In the genomic region with DNA sequence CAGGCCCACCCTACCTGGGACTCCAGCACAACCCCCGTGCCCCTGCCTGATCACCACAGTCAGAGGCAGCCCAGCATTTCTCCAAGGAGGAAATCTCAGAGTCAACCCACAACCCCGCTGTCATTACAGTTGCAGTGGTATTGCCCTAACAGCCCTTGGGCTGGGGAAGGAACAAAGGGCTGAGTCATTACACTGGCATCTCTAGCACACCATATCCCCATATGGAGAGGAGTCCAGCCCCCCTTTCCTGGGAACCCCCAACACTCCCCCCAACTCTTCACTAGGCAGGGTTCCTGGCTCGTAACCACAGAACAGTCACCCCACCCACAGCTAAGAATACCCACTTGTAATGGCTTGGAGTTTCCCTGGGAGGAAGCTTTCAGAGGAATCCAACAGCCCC, we compare ENCODE assay signal across 17 cellular contexts.
DNase-seq lines count a peak whose midpoint lies in the region; ATAC-seq and TF ChIP-seq lines count a peak whose summit lies in the region.
"Had no signal": no experiment of that assay in that cellular context is flagged by ENCODE, and none has a peak within 500 bp of the region (broad histone marks: within the 10 kb centered on the region; RNA-seq: fewer than 3 reads in every experiment).

No MANE protein-coding gene starts in this region.

- peaks cover 6% of the 10 kb centered on the region for H3K36me3 Mint-ChIP-seq in glutamatergic neuron (ENCODE audit: unreplicated experiment)

- no peak overlapping the region for H3K27ac ChIP-seq in thoracic aorta
- H3K27ac ChIP-seq: suprapubic skin had no signal

- peak; percentile 27 for DNase-seq in HS-27A (ENCODE audit: low read depth)
- DNase-seq in T1000 (lab: John Stamatoyannopoulos, UW), result peak; percentile 65
- peak; percentile 1 to 8 for DNase-seq in foreskin fibroblast
- no peak for DNase-seq in thoracic aorta (ENCODE audit: low spot score)
- DNase-seq in NCI-H1105 treated with DMSO at 0.1 percent for 48 hours (lab: John Stamatoyannopoulos, UW), result no peak
- DNase-seq in glutamatergic neuron, result no peak
- DNase-seq in sciatic nerve (ENCODE audit: low spot score), result no peak
- DNase-seq: activated CD4-positive, alpha-beta T cell treated with anti-CD3 and anti-CD28 coated beads, Interleukin-2, amount 10 ng/mL, durations not matched to agents 24 days and 14 days; activated naive CD4-positive, alpha-beta T cell treated with anti-CD3 and anti-CD28 coated beads, Interleukin-2, amount 50 U/mL, for 16 hours; NCI-H1048; right cardiac atrium; SHP77 treated with DMSO at 0.1 percent for 48 hours; stimulated activated CD4-positive, alpha-beta T cell treated with anti-CD3 and anti-CD28 coated beads, Interleukin-2, amount 100 ng/mL, for 48 hours had no signal

- H3K36me3 ChIP-seq in thoracic aorta, result no peaks in the 10 kb centered on the region
- H3K36me3 ChIP-seq: BLaER1 treated with 17β-estradiol and CSF1 and Interleukin-3, amounts not matched to agents 10 nM and 100 nM; suprapubic skin had no signal

- no peaks in the 10 kb centered on the region for H3K9me3 ChIP-seq in thoracic aorta
- H3K9me3 ChIP-seq: suprapubic skin had no signal

- H3K4me3 Mint-ChIP-seq in glutamatergic neuron (ENCODE audit: unreplicated experiment), result no peak overlapping the region
- H3K4me3 Mint-ChIP-seq: activated CD4-positive, alpha-beta T cell treated with anti-CD3 and anti-CD28 coated beads, Interleukin-2, amount 10 ng/mL, durations not matched to agents 24 days and 14 days; neural crest cell; T-helper 2 cell treated with Interferon-gamma antibody and Interleukin-4, amounts not matched to agents 5 μg/mL and 100 μg/mL, for 36 hours had no signal

- TF ChIP-seq CTCF in foreskin fibroblast (IDR thresholded peaks at IDR 0.05; ENCODE audit: low read depth, low read length) (no peak), thoracic aorta (IDR thresholded peaks at IDR 0.05) (no peak), glutamatergic neuron (IDR thresholded peaks at IDR 0.05; ENCODE audit: partially characterized antibody, unreplicated experiment) (no peak)

- intact Hi-C loops in sciatic nerve (cut with DNase I), result no loop called here

- peaks cover 2% of the 10 kb centered on the region for H3K27me3 Mint-ChIP-seq in glutamatergic neuron (ENCODE audit: unreplicated experiment)
- H3K27me3 Mint-ChIP-seq: activated CD4-positive, alpha-beta T cell treated with anti-CD3 and anti-CD28 coated beads, Interleukin-2, amount 10 ng/mL, durations not matched to agents 24 days and 14 days had no signal

- H3K9me3 Mint-ChIP-seq in glutamatergic neuron (ENCODE audit: unreplicated experiment), result peaks cover 6% of the 10 kb centered on the region
- H3K9me3 Mint-ChIP-seq: T-helper 2 cell treated with Interferon-gamma antibody and Interleukin-4, amounts not matched to agents 5 μg/mL and 100 μg/mL, for 36 hours had no signal

- no peaks in the 10 kb centered on the region for H3K4me1 ChIP-seq in thoracic aorta (ENCODE audit: control insufficient read depth in 1 of 2, low read depth in 2 of 2)
- H3K4me1 ChIP-seq: suprapubic skin had no signal

- H3K4me3 ChIP-seq in foreskin fibroblast (ENCODE audit: low read depth in 1 of 2, low read length in 2 of 2) (no peak overlapping the region), thoracic aorta (no peak overlapping the region)
- H3K4me3 ChIP-seq: suprapubic skin had no signal

- ATAC-seq in thoracic aorta (ENCODE audit: insufficient number of reproducible peaks, low FRiP score, low read depth) (peak; percentile 20), sciatic nerve (no peak)
- ATAC-seq: right cardiac atrium had no signal

- H3K27me3 ChIP-seq in thoracic aorta (replicated peaks; ENCODE audit: insufficient read depth), result no peaks in the 10 kb centered on the region
- H3K27me3 ChIP-seq: BLaER1 treated with 17β-estradiol and CSF1 and Interleukin-3, amounts not matched to agents 10 nM and 100 nM; suprapubic skin had no signal

- H3K4me1 Mint-ChIP-seq in glutamatergic neuron (ENCODE audit: low read depth, unreplicated experiment), result peaks cover 6% of the 10 kb centered on the region
- H3K4me1 Mint-ChIP-seq: activated CD4-positive, alpha-beta T cell treated with anti-CD3 and anti-CD28 coated beads, Interleukin-2, amount 10 ng/mL, durations not matched to agents 24 days and 14 days; neural crest cell had no signal

- no peak overlapping the region for H3K27ac Mint-ChIP-seq in glutamatergic neuron (ENCODE audit: unreplicated experiment)
- H3K27ac Mint-ChIP-seq: activated CD4-positive, alpha-beta T cell treated with anti-CD3 and anti-CD28 coated beads, Interleukin-2, amount 10 ng/mL, durations not matched to agents 24 days and 14 days; T-helper 2 cell treated with Interferon-gamma antibody and Interleukin-4, amounts not matched to agents 5 μg/mL and 100 μg/mL, for 36 hours had no signal

Comparison
In these comparisons a context has a peak if more than half of its experiments do, and no peak if none do; other contexts are left out.
1. DNase-seq: peak in HS-27A (single experiment), T1000 (single experiment) and foreskin fibroblast (2 of 2); none in thoracic aorta (single experiment), NCI-H1105 treated with DMSO at 0.1 percent for 48 hours (single experiment), glutamatergic neuron (single experiment) and sciatic nerve (single experiment).